ENCODE assay signal across 10 cellular contexts in genomic region chr14:82113007-82113406, GRCh38.
"Had no signal": no experiment of that assay in that cellular context is flagged by ENCODE, and none has a peak within 500 bp of the region (broad histone marks: within the 10 kb centered on the region; RNA-seq: fewer than 3 reads in every experiment).

No MANE protein-coding gene starts in this region.

- FAIRE-seq: H54 had no signal

- DNase-seq: GM23248, GOT3, H7, H9, HCEC 1CT, HFFc6 had no signal

- H3K27ac ChIP-seq: GM23248 had no signal

- H3K4me1 ChIP-seq: HAP-1 had no signal

- H3K4me2 ChIP-seq: GM23338 had no signal

- H3K9me3 ChIP-seq: HAP-1 had no signal

- H3K4me3 ChIP-seq: GM23248, GM23338, HAP-1 had no signal

- H3K36me3 ChIP-seq: HAP-1 had no signal

- H2AFZ ChIP-seq: GM23248, GM23338 had no signal

- H3K9ac ChIP-seq: GM23248 had no signal

- ATAC-seq: GM23338, HCT116 had no signal
